17 cellular contexts compared by ENCODE assay signal in the genomic region with DNA sequence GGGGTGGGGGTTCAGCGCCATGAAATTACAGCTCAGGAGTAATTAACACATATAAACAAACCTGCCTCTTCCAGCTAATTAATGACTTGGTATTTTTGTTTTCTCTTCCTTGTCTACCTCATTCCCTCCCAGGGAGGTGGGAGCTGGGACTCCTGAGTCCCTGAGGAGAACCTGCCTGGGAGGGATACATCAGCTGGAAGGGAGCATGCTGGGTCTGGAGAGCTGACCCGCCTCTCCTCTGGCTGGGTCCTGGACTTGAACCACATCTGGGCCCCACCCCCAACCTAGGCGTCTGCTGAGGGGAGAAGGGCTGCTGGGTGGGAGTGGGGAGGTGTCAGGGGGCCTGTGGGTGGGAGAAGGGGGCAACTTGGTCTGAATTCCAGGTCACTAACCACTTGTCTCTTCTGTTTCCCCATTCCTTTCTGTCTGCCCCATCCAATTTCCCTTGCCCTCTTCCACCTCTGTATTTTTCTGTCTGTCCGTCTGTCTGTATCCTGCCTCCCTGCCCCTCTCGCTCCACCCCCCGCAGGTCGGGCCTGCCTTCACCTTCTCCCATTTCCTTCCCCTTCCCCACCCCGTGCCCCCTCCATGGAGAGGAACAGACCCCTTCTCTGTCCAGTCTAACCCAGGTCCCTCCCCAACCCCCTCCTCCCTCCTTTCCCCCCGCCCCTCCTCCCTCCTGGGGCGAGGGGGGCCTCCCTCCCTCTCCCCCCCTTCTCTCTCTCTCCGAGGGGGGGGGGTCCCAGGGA. TPM values are rescaled to one million over a fixed set of nuclear protein-coding genes. Genes with fewer than 3 reads are reported as not detected.
DNase-seq lines count a peak whose midpoint lies in the region; ATAC-seq and TF ChIP-seq lines count a peak whose summit lies in the region.
"Had no signal": no experiment of that assay in that cellular context is flagged by ENCODE, and none has a peak within 500 bp of the region (broad histone marks: within the 10 kb centered on the region; RNA-seq: fewer than 3 reads in every experiment).

A gene (plus strand): TSS at position 363 of the 749 bp plus-strand sequence. CDS start 411 bp downstream, outside the sequence.

- H2AFZ ChIP-seq in MM.1S (ENCODE audit: low read length): no peak within 1 kb of the TSS

- peak within 1 kb of the TSS; percentile 62 for H3K27ac Mint-ChIP-seq in activated CD8-positive, alpha-beta memory T cell treated with anti-CD3 and anti-CD28 coated beads, Interleukin-2, amount 10 ng/mL, durations not matched to agents 7 days and 5 days
- no peak within 1 kb of the TSS for H3K27ac Mint-ChIP-seq in activated T-helper 1 cell treated with anti-CD3 and anti-CD28 coated beads, Interleukin-12 subunit alpha, Interleukin-12 subunit beta, Interleukin-2, Interleukin-4 antibody, amounts not matched to agents 30 ng/mL and 10 ng/mL and 1 ng/mL, durations not matched to agents 14 hours and 24 hours and 36 hours

- no peak for ATAC-seq in activated CD8-positive, alpha-beta memory T cell treated with anti-CD3 and anti-CD28 coated beads, Interleukin-2, amount 10 ng/mL, durations not matched to agents 7 days and 5 days
- no peak for ATAC-seq in GM19324 (IDR thresholded peaks at IDR 0.05; ENCODE audit: low FRiP score, unreplicated experiment)
- ATAC-seq: lower lobe of right lung, PC-3 had no signal

- WGBS in testis, 2 donors: 46 to 50% methylated on average over 10 of the region's 11 CpGs

- TF ChIP-seq CTCF in testis (IDR thresholded peaks at IDR 0.05): no peak
- no peak for TF ChIP-seq CTCF in MM.1S (IDR thresholded peaks at IDR 0.05; ENCODE audit: low read length)

- CTCF ChIA-PET in activated CD8-positive, alpha-beta memory T cell treated with anti-CD3 and anti-CD28 coated beads, Interleukin-2, amount 10 ng/mL, durations not matched to agents 7 days and 5 days (lab: Charles Lee): interaction anchor here (1.2 to 1.7 kb wide), 2 partner anchors 14 to 29 kb away, joined by 3 to 8 read pairs; a partner anchor contains a TSS

- no peaks in the 10 kb centered on the region for H3K36me3 Mint-ChIP-seq in activated CD8-positive, alpha-beta memory T cell treated with anti-CD3 and anti-CD28 coated beads, Interleukin-2, amount 10 ng/mL, durations not matched to agents 7 days and 5 days
- peaks cover 2% of the 10 kb centered on the region for H3K36me3 Mint-ChIP-seq in activated T-helper 1 cell treated with anti-CD3 and anti-CD28 coated beads, Interleukin-12 subunit alpha, Interleukin-12 subunit beta, Interleukin-2, Interleukin-4 antibody, amounts not matched to agents 30 ng/mL and 10 ng/mL and 1 ng/mL, durations not matched to agents 14 hours and 24 hours and 36 hours (ENCODE audit: low read depth)

- H3K4me2 ChIP-seq in MM.1S (ENCODE audit: low read depth, low read length): no peak within 1 kb of the TSS

- intact Hi-C loops in activated T-helper 1 cell treated with anti-CD3 and anti-CD28 coated beads, Interleukin-12 subunit alpha, Interleukin-12 subunit beta, Interleukin-2, Interleukin-4 antibody, amounts not matched to agents 30 ng/mL and 10 ng/mL and 1 ng/mL, durations not matched to agents 14 hours and 24 hours and 36 hours (cut with micrococcal nuclease): no loop called here
- intact Hi-C loops in testis (cut with DNase I; ENCODE audit: low total_unique reads): no loop called here

- H3K36me3 ChIP-seq in iPS-15b (ENCODE audit: control insufficient read depth, insufficient read depth, low read length): peaks cover 23% of the 10 kb centered on the region
- H3K36me3 ChIP-seq in testis (ENCODE audit: low read depth, missing control alignments): no peaks in the 10 kb centered on the region
- no peaks in the 10 kb centered on the region for H3K36me3 ChIP-seq in MM.1S (replicated peaks; ENCODE audit: insufficient read depth, low read length)
- H3K36me3 ChIP-seq: lower lobe of right lung had no signal

- no peaks in the 10 kb centered on the region; the same call in 1 of the 2 replicates for H3K79me2 ChIP-seq in MM.1S (ENCODE audit: low read length)

- H3K27ac ChIP-seq in testis: no peak within 1 kb of the TSS
- H3K27ac ChIP-seq in MM.1S (ENCODE audit: low read length): no peak within 1 kb of the TSS
- H3K27ac ChIP-seq: lower lobe of right lung had no signal

- H3K4me3 Mint-ChIP-seq in activated CD8-positive, alpha-beta memory T cell treated with anti-CD3 and anti-CD28 coated beads, Interleukin-2, amount 10 ng/mL, durations not matched to agents 7 days and 5 days: no peak within 1 kb of the TSS
- peak within 1 kb of the TSS; percentile 58 for H3K4me3 Mint-ChIP-seq in activated T-helper 1 cell treated with anti-CD3 and anti-CD28 coated beads, Interleukin-12 subunit alpha, Interleukin-12 subunit beta, Interleukin-2, Interleukin-4 antibody, amounts not matched to agents 30 ng/mL and 10 ng/mL and 1 ng/mL, durations not matched to agents 14 hours and 24 hours and 36 hours

- no peaks in the 10 kb centered on the region for H4K20me1 ChIP-seq in MM.1S (ENCODE audit: insufficient read depth, low read length)

- H3K27me3 Mint-ChIP-seq in activated CD8-positive, alpha-beta memory T cell treated with anti-CD3 and anti-CD28 coated beads, Interleukin-2, amount 10 ng/mL, durations not matched to agents 7 days and 5 days: peaks cover 9% of the 10 kb centered on the region
- H3K27me3 Mint-ChIP-seq in activated T-helper 1 cell treated with anti-CD3 and anti-CD28 coated beads, Interleukin-12 subunit alpha, Interleukin-12 subunit beta, Interleukin-2, Interleukin-4 antibody, amounts not matched to agents 30 ng/mL and 10 ng/mL and 1 ng/mL, durations not matched to agents 14 hours and 24 hours and 36 hours (ENCODE audit: insufficient read depth): peaks cover 26% of the 10 kb centered on the region

- no peak within 1 kb of the TSS for H3K9ac ChIP-seq in iPS-15b (ENCODE audit: low read depth, low read length)
- H3K9ac ChIP-seq in MM.1S (ENCODE audit: low read length): no peak within 1 kb of the TSS

- no peak for DNase-seq in activated CD8-positive, alpha-beta memory T cell treated with anti-CD3 and anti-CD28 coated beads, Interleukin-2, amount 10 ng/mL, durations not matched to agents 7 days and 5 days
- DNase-seq in activated CD8-positive, alpha-beta memory T cell treated with anti-CD3 and anti-CD28 coated beads, Interleukin-2, amount 50 U/mL, for 48 hours: no peak
- DNase-seq in activated T-helper 1 cell treated with anti-CD3 and anti-CD28 coated beads, Interleukin-12 subunit alpha, Interleukin-12 subunit beta, Interleukin-2, Interleukin-4 antibody, amounts not matched to agents 30 ng/mL and 10 ng/mL and 1 ng/mL, durations not matched to agents 14 hours and 24 hours and 36 hours (ENCODE audit: low spot score): no peak
- DNase-seq in testis (no peak), dedifferentiated amniotic fluid mesenchymal stem cell (ENCODE audit: extremely low spot score) (no peak), MM.1S (no peak)
- DNase-seq: cerebellar nuclear complex, foreskin melanocyte, GF-D8, KG1, lower lobe of right lung, NCI-H2171, PC-3, sigmoid colon, T-helper 9 cell had no signal

- H3K4me1 Mint-ChIP-seq in activated CD8-positive, alpha-beta memory T cell treated with anti-CD3 and anti-CD28 coated beads, Interleukin-2, amount 10 ng/mL, durations not matched to agents 7 days and 5 days: peaks cover 13% of the 10 kb centered on the region
- H3K4me1 Mint-ChIP-seq in activated T-helper 1 cell treated with anti-CD3 and anti-CD28 coated beads, Interleukin-12 subunit alpha, Interleukin-12 subunit beta, Interleukin-2, Interleukin-4 antibody, amounts not matched to agents 30 ng/mL and 10 ng/mL and 1 ng/mL, durations not matched to agents 14 hours and 24 hours and 36 hours (ENCODE audit: low read depth): peaks cover 13% of the 10 kb centered on the region

- no peaks in the 10 kb centered on the region for H3K9me2 ChIP-seq in MM.1S (replicated peaks; ENCODE audit: insufficient read depth, low read length)

- no peak for TF ChIP-seq POLR2A in testis (IDR thresholded peaks at IDR 0.05)

- H3K9me3 ChIP-seq in iPS-15b (ENCODE audit: control insufficient read depth, insufficient read depth, low read length) (no peaks in the 10 kb centered on the region), testis (no peaks in the 10 kb centered on the region), MM.1S (replicated peaks; ENCODE audit: insufficient read depth, low read length) (no peaks in the 10 kb centered on the region)
- H3K9me3 ChIP-seq: lower lobe of right lung, sigmoid colon had no signal

- H3K9me3 Mint-ChIP-seq in activated CD8-positive, alpha-beta memory T cell treated with anti-CD3 and anti-CD28 coated beads, Interleukin-2, amount 10 ng/mL, durations not matched to agents 7 days and 5 days (ENCODE audit: low read depth): no peaks in the 10 kb centered on the region
- H3K9me3 Mint-ChIP-seq in activated T-helper 1 cell treated with anti-CD3 and anti-CD28 coated beads, Interleukin-12 subunit alpha, Interleukin-12 subunit beta, Interleukin-2, Interleukin-4 antibody, amounts not matched to agents 30 ng/mL and 10 ng/mL and 1 ng/mL, durations not matched to agents 14 hours and 24 hours and 36 hours: no peaks in the 10 kb centered on the region

- H3K27me3 ChIP-seq in iPS-15b (ENCODE audit: control insufficient read depth, insufficient read depth, low read length) (peaks cover 7% of the 10 kb centered on the region), testis (no peaks in the 10 kb centered on the region), MM.1S (replicated peaks; ENCODE audit: insufficient read depth, low read length) (peaks cover 64% of the 10 kb centered on the region)
- H3K27me3 ChIP-seq: sigmoid colon had no signal

- H3K4me1 ChIP-seq in iPS-15b (ENCODE audit: control insufficient read depth, insufficient read depth, low read length) (peaks cover 11% of the 10 kb centered on the region), testis (peaks cover 13% of the 10 kb centered on the region), MM.1S (ENCODE audit: low read length) (peaks cover 4% of the 10 kb centered on the region; the same call in 1 of the 2 replicates)

- H3K4me3 ChIP-seq in iPS-15b (ENCODE audit: low read depth, low read length) (peak within 1 kb of the TSS; percentile 50), testis (peak within 1 kb of the TSS; percentile 18 to 23), MM.1S (ENCODE audit: low read length) (no peak within 1 kb of the TSS)
- H3K4me3 ChIP-seq: lower lobe of right lung had no signal

- no peaks in the 10 kb centered on the region for H3F3A ChIP-seq in MM.1S (ENCODE audit: insufficient read depth, low read length)

RNA-seq across cellular contexts. Expression of the gene that starts here (rescaled TPM):
- 1 to 10 TPM; 2.0 to 3.5 TPM for total RNA-seq in activated CD8-positive, alpha-beta memory T cell treated with anti-CD3 and anti-CD28 coated beads, Interleukin-2, amount 10 ng/mL, durations not matched to agents 7 days and 5 days
- total RNA-seq in activated T-helper 1 cell treated with anti-CD3 and anti-CD28 coated beads, Interleukin-12 subunit alpha, Interleukin-12 subunit beta, Interleukin-2, Interleukin-4 antibody, amounts not matched to agents 30 ng/mL and 10 ng/mL and 1 ng/mL, durations not matched to agents 14 hours and 24 hours and 36 hours: 2.3 and 2.7 TPM in 2 replicates
- total RNA-seq in testis: 10 to 100 TPM in 1 of 2 donors, 1 to 10 TPM in 1; 9.9 to 10.7 TPM
- 8.4 TPM for polyA plus RNA-seq in testis (ENCODE audit: insufficient read depth, low read depth, low replicate concordance)
